ENCODE assay signal across 10 cellular contexts in genomic region chr4:155999743-156000142, GRCh38. TPM values are rescaled to one million over a fixed set of nuclear protein-coding genes. Genes with fewer than 3 reads are reported as not detected.
A peak's percentile ranks its signal among the peaks of the same experiment; 100 is the strongest.
DNase-seq lines count a peak whose midpoint lies in the region; ATAC-seq lines count a peak whose summit lies in the region.
"Had no signal": no experiment of that assay in that cellular context is flagged by ENCODE, and none has a peak within 500 bp of the region (broad histone marks: within the 10 kb centered on the region; RNA-seq: fewer than 3 reads in every experiment).

No MANE protein-coding gene starts in this region.

- intact Hi-C loops in head of caudate nucleus (cut with DNase I): no loop called here
- intact Hi-C loops in posterior vena cava (cut with DNase I): no loop called here

- peak; percentile 62 for ATAC-seq in GM21360 (IDR thresholded peaks at IDR 0.05; ENCODE audit: unreplicated experiment)
- no peak for ATAC-seq in HG03175 (IDR thresholded peaks at IDR 0.05; ENCODE audit: unreplicated experiment)
- ATAC-seq: left lung had no signal

- DNase-seq in RPMI7951 (ENCODE audit: low read depth) (peak; percentile 5), head of caudate nucleus (peak; percentile 17 to 84 (median 54)), posterior vena cava (ENCODE audit: low spot score) (peak; percentile 59), NCI-H2107 treated with DMSO at 0.1 percent for 48 hours (lab: John Stamatoyannopoulos, UW; ENCODE audit: unreplicated experiment) (no peak)
- DNase-seq in NK-92 treated with Interleukin-12 subunit alpha and Interleukin-12 subunit beta, amount 100 ng/mL, for 24 hours (lab: John Stamatoyannopoulos, UW): no peak
- DNase-seq: left lung; PC-9; stimulated activated CD4-positive, alpha-beta T cell treated with anti-CD3 and anti-CD28 coated beads, Interleukin-4, amount 100 ng/mL, for 1 hour had no signal

RNA-seq across cellular contexts. Expression of gene CTSO, which starts 46.1 kb away (rescaled TPM):
- 4.7 and 5.0 TPM in 2 replicates for total RNA-seq in RPMI7951 (2014; rRNA removed; shearing (Covaris generic))
- 10 to 100 TPM; 15.0 to 23.8 TPM for total RNA-seq in posterior vena cava

Comparison
In these comparisons a context has a peak if more than half of its experiments do, and no peak if none do; other contexts are left out.
1. DNase-seq: peak in RPMI7951 (single experiment), head of caudate nucleus (42 of 42) and posterior vena cava (single experiment); none in NK-92 treated with Interleukin-12 subunit alpha and Interleukin-12 subunit beta, amount 100 ng/mL, for 24 hours (single experiment) and NCI-H2107 treated with DMSO at 0.1 percent for 48 hours (single experiment).